In the genomic region with DNA sequence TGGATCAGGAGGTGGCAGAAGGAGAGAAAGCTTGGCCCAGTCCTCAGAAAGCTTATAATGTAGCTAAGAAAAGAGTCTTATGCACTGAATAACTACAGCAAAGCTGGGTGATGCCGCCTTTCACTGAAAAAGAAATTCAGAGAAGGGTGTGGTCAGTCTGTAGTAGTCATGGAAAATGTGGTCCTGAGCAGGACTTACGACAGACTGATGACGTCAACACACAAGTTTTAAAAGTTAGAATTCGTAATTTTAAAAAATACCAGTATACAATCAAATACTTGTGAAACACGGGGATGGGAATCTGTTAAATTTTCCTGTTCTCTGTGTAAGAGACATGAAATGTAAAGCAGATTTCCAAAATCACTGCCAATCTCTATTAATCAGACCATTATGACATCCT, we compare ENCODE assay signal across 25 cellular contexts.
DNase-seq lines count a peak whose midpoint lies in the region; ATAC-seq and TF ChIP-seq lines count a peak whose summit lies in the region.
"Had no signal": no experiment of that assay in that cellular context is flagged by ENCODE, and none has a peak within 500 bp of the region (broad histone marks: within the 10 kb centered on the region; RNA-seq: fewer than 3 reads in every experiment).

No MANE protein-coding gene starts in this region.

- H3K9me3 Mint-ChIP-seq in GM23338 (no peaks in the 10 kb centered on the region), natural killer cell (no peaks in the 10 kb centered on the region)
- no peaks in the 10 kb centered on the region for H3K9me3 Mint-ChIP-seq in activated T-cell treated with anti-CD3 and anti-CD28 coated beads, Interleukin-2, amount 50 U/mL, for 4 hours
- H3K9me3 Mint-ChIP-seq: activated CD4-positive, alpha-beta T cell treated with anti-CD3 and anti-CD28 coated beads, Interleukin-2, amount 10 ng/mL, durations not matched to agents 7 days and 5 days; activated T-helper 2 cell treated with anti-CD3 and anti-CD28 coated beads, Interferon-gamma antibody, Interleukin-2, Interleukin-4, amounts not matched to agents 10 μg/mL and 5 μg/mL and 100 μg/mL, durations not matched to agents 14 hours and 24 hours and 36 hours; naive B cell; stimulated activated naive B cell treated with anti-CD40 and anti-IgM and Interleukin-4, amounts not matched to agents 10 μg/mL and 1 μg/mL and 100 μg/mL, for 72 hours had no signal

- DNase-seq in GM23338 (ENCODE audit: low spot score) (no peak), amniotic epithelial cell (ENCODE audit: low read depth) (peak; percentile 47), sciatic nerve (ENCODE audit: low spot score) (no peak), natural killer cell (no peak)
- DNase-seq in activated T-cell treated with anti-CD3 and anti-CD28 coated beads, Interleukin-2, amount 50 U/mL, for 4 hours, result no peak
- DNase-seq: activated CD4-positive, alpha-beta T cell treated with anti-CD3 and anti-CD28 coated beads, Interleukin-2, amount 10 ng/mL, durations not matched to agents 7 days and 5 days; DMS79; effector memory CD4-positive, alpha-beta T cell; naive B cell; NCI-H1105; NCI-H2029; NCI-H226; NCI-H774; PC-3; SIG-M5; stimulated activated CD4-positive, alpha-beta T cell treated with anti-CD3 and anti-CD28 coated beads, Interleukin-2, amount 100 ng/mL, for 24 hours; stimulated activated naive B cell treated with anti-CD40 and anti-IgM and Interleukin-4, amounts not matched to agents 10 μg/mL and 1 μg/mL and 100 μg/mL, for 72 hours; T-helper 1 cell; testis had no signal

- no peaks in the 10 kb centered on the region for H3K79me2 ChIP-seq in GM23338 (replicated peaks; ENCODE audit: insufficient read depth)

- H3K4me1 ChIP-seq in GM23338 (ENCODE audit: insufficient read depth) (peaks cover 27% of the 10 kb centered on the region), iPS-20b (ENCODE audit: insufficient read depth, low read length) (peaks cover 15% of the 10 kb centered on the region; the same call in 1 of the 2 replicates)
- H3K4me1 ChIP-seq: testis had no signal

- no peak overlapping the region for H2AFZ ChIP-seq in GM23338

- H3K9me3 ChIP-seq in iPS-20b (ENCODE audit: insufficient read depth, low read depth, low read length), result no peaks in the 10 kb centered on the region
- H3K9me3 ChIP-seq: esophagus muscularis mucosa, testis had no signal

- H3K27me3 ChIP-seq in GM23338 (ENCODE audit: insufficient read depth), result no peaks in the 10 kb centered on the region
- peaks cover 14% of the 10 kb centered on the region for H3K27me3 ChIP-seq in iPS-20b (ENCODE audit: insufficient read depth, low read length)
- H3K27me3 ChIP-seq: esophagus muscularis mucosa, testis had no signal

- no peaks in the 10 kb centered on the region for H3F3A ChIP-seq in GM23338 (replicated peaks; ENCODE audit: low read depth)

- H3K27ac ChIP-seq in GM23338 (ENCODE audit: low read depth) (no peak overlapping the region), iPS-20b (ENCODE audit: low read length) (no peak overlapping the region)
- H3K27ac ChIP-seq: testis had no signal

- H3K27me3 Mint-ChIP-seq in GM23338 (ENCODE audit: insufficient read depth, low read depth, poor library complexity) (peaks cover 17% of the 10 kb centered on the region), natural killer cell (ENCODE audit: low read depth in 2 of 2) (peaks cover 0 to 4% of the 10 kb centered on the region in 2 donors)
- peaks cover 4% of the 10 kb centered on the region for H3K27me3 Mint-ChIP-seq in activated T-cell treated with anti-CD3 and anti-CD28 coated beads, Interleukin-2, amount 50 U/mL, for 4 hours (ENCODE audit: low read depth)
- H3K27me3 Mint-ChIP-seq: brain had no signal

- H3K27ac Mint-ChIP-seq in GM23338 (no peak overlapping the region), natural killer cell (no peak overlapping the region)
- H3K27ac Mint-ChIP-seq: activated CD4-positive, alpha-beta T cell treated with anti-CD3 and anti-CD28 coated beads, Interleukin-2, amount 10 ng/mL, durations not matched to agents 7 days and 5 days; activated naive CD8-positive, alpha-beta T cell; activated T-helper 2 cell treated with anti-CD3 and anti-CD28 coated beads, Interferon-gamma antibody, Interleukin-2, Interleukin-4, amounts not matched to agents 10 μg/mL and 5 μg/mL and 100 μg/mL, durations not matched to agents 14 hours and 24 hours and 36 hours; naive B cell; stimulated activated naive B cell treated with anti-CD40 and anti-IgM and Interleukin-4, amounts not matched to agents 10 μg/mL and 1 μg/mL and 100 μg/mL, for 72 hours had no signal

- H3K4me3 ChIP-seq in GM23338 (no peak overlapping the region), iPS-20b (ENCODE audit: low read length) (peak overlapping the region; percentile 13; the same call in 1 of the 2 replicates)
- H3K4me3 ChIP-seq: testis had no signal

- H3K4me1 Mint-ChIP-seq in GM23338 (peaks cover 48% of the 10 kb centered on the region), natural killer cell (no peaks in the 10 kb centered on the region)
- H3K4me1 Mint-ChIP-seq in activated T-cell treated with anti-CD3 and anti-CD28 coated beads, Interleukin-2, amount 50 U/mL, for 4 hours (ENCODE audit: low read depth), result no peaks in the 10 kb centered on the region
- H3K4me1 Mint-ChIP-seq: activated CD4-positive, alpha-beta T cell treated with anti-CD3 and anti-CD28 coated beads, Interleukin-2, amount 10 ng/mL, durations not matched to agents 7 days and 5 days had no signal

- no peak overlapping the region for H3K4me3 Mint-ChIP-seq in GM23338
- H3K4me3 Mint-ChIP-seq in activated T-cell treated with anti-CD3 and anti-CD28 coated beads, Interleukin-2, amount 50 U/mL, for 4 hours, result no peak overlapping the region
- H3K4me3 Mint-ChIP-seq in natural killer cell, result no peak overlapping the region
- H3K4me3 Mint-ChIP-seq: activated CD4-positive, alpha-beta T cell treated with anti-CD3 and anti-CD28 coated beads, Interleukin-2, amount 10 ng/mL, durations not matched to agents 7 days and 5 days; activated naive CD8-positive, alpha-beta T cell; naive B cell; stimulated activated naive B cell treated with anti-CD40 and anti-IgM and Interleukin-4, amounts not matched to agents 10 μg/mL and 1 μg/mL and 100 μg/mL, for 72 hours had no signal

- no peaks in the 10 kb centered on the region for H3K36me3 Mint-ChIP-seq in GM23338 (ENCODE audit: low read depth)
- no peaks in the 10 kb centered on the region for H3K36me3 Mint-ChIP-seq in activated T-cell treated with anti-CD3 and anti-CD28 coated beads, Interleukin-2, amount 50 U/mL, for 4 hours (ENCODE audit: insufficient read depth)
- no peaks in the 10 kb centered on the region for H3K36me3 Mint-ChIP-seq in natural killer cell
- H3K36me3 Mint-ChIP-seq: activated naive CD8-positive, alpha-beta T cell; brain; naive B cell; stimulated activated naive B cell treated with anti-CD40 and anti-IgM and Interleukin-4, amounts not matched to agents 10 μg/mL and 1 μg/mL and 100 μg/mL, for 72 hours had no signal

- intact Hi-C loops in sciatic nerve (cut with DNase I), result no loop called here
- intact Hi-C loops in natural killer cell (cut with micrococcal nuclease), result no loop called here

- H3K9ac ChIP-seq in iPS-20b (ENCODE audit: low read depth, low read length), result no peak overlapping the region

- ATAC-seq in GM23338, result no peak
- ATAC-seq in sciatic nerve, result peak; percentile 33
- ATAC-seq in activated T-cell treated with anti-CD3 and anti-CD28 coated beads, Interleukin-2, amount 50 U/mL, for 4 hours, result no peak
- no peak for ATAC-seq in GM21825 (IDR thresholded peaks at IDR 0.05; ENCODE audit: unreplicated experiment)
- ATAC-seq in natural killer cell, result no peak
- ATAC-seq: PC-3; stimulated activated naive B cell treated with anti-CD40 and anti-IgM and Interleukin-4, amounts not matched to agents 10 μg/mL and 1 μg/mL and 100 μg/mL, for 72 hours had no signal

- no peaks in the 10 kb centered on the region for H3K9me2 ChIP-seq in GM23338 (ENCODE audit: insufficient read depth)

- peak overlapping the region; percentile 35; the same call in 1 of the 2 replicates for H3K4me2 ChIP-seq in GM23338

- no peaks in the 10 kb centered on the region for H4K20me1 ChIP-seq in GM23338 (replicated peaks; ENCODE audit: insufficient read depth)

- TF ChIP-seq CTCF in GM23338 (conservative IDR thresholded peaks at IDR 0.05; ENCODE audit: low read depth in 2 of 2), result no peak
- no peak for TF ChIP-seq CTCF in natural killer cell (IDR thresholded peaks at IDR 0.05)

- no peaks in the 10 kb centered on the region for H3K36me3 ChIP-seq in GM23338 (ENCODE audit: insufficient read depth)
- H3K36me3 ChIP-seq in iPS-20b (ENCODE audit: insufficient read depth, low read depth, low read length), result no peaks in the 10 kb centered on the region
- H3K36me3 ChIP-seq: esophagus muscularis mucosa had no signal

TF ChIP-seq in GM23338, 12 proteins besides CTCF, POLR2A, EP300 and RAD21 (continues in another document):
- TF ChIP-seq ZNF114 (CRISPR knock-in tag; IDR thresholded peaks at IDR 0.05) (no peak), EZH2phosphoT487 (IDR thresholded peaks at IDR 0.05; ENCODE audit: unreplicated experiment) (no peak), JUNB (IDR thresholded peaks at IDR 0.05; ENCODE audit: unreplicated experiment) (no peak), CREB1 (CRISPR knock-in tag; IDR thresholded peaks at IDR 0.05; ENCODE audit: low read depth) (no peak), ZNF331 (CRISPR knock-in tag; IDR thresholded peaks at IDR 0.05; ENCODE audit: low read depth) (no peak), STAT1 (IDR thresholded peaks at IDR 0.05; ENCODE audit: unreplicated experiment) (no peak), NANOG (IDR thresholded peaks at IDR 0.05; ENCODE audit: borderline replicate concordance) (no peak)
- TF ChIP-seq, protein P1, sequence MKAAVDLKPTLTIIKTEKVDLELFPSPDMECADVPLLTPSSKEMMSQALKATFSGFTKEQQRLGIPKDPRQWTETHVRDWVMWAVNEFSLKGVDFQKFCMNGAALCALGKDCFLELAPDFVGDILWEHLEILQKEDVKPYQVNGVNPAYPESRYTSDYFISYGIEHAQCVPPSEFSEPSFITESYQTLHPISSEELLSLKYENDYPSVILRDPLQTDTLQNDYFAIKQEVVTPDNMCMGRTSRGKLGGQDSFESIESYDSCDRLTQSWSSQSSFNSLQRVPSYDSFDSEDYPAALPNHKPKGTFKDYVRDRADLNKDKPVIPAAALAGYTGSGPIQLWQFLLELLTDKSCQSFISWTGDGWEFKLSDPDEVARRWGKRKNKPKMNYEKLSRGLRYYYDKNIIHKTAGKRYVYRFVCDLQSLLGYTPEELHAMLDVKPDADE (IDR thresholded peaks at IDR 0.05), result no peak
